In the genomic region with DNA sequence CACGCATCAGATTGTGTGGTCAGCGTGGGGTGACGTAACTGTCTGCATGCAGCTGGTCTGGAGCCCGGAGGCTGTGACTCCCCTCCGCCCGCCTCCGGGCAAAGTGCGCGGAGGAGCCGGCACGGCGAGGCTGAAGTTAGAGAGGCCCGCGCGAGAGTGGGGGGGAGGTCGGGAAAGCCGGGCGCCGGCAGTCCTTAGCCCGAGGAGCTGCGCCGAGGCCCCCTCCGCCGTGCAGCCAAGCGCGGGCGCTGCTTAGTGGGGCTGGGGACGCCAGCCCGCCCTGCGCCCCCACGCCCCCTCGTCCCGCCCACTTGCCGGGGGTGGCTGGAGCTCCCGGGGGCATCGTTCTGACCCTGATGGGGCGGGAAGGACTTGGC, we compare ENCODE assay signal across 8 cellular contexts. TPM values are rescaled to one million over a fixed set of nuclear protein-coding genes. Genes with fewer than 3 reads are reported as not detected.
DNase-seq lines count a peak whose midpoint lies in the region; ATAC-seq and TF ChIP-seq lines count a peak whose summit lies in the region.

No MANE protein-coding gene starts in this region.

- H3K27me3 ChIP-seq in esophagus squamous epithelium (no peaks in the 10 kb centered on the region), muscle layer of duodenum (ENCODE audit: low read depth, low read length) (no peaks in the 10 kb centered on the region)

- H3K27me3 Mint-ChIP-seq in activated T-cell treated with anti-CD3 and anti-CD28 coated beads, Interleukin-2, amount 50 U/mL, for 24 hours: no peaks in the 10 kb centered on the region

- 0% methylated on average over 2 to 15 of the region's 37 CpGs for WGBS in esophagus squamous epithelium, 2 donors

- H3K36me3 Mint-ChIP-seq in activated T-cell treated with anti-CD3 and anti-CD28 coated beads, Interleukin-2, amount 50 U/mL, for 24 hours (ENCODE audit: low read depth): peaks cover 31% of the 10 kb centered on the region

- peak overlapping the region; percentile 69 to 88 (median 80) for H3K4me3 ChIP-seq in esophagus squamous epithelium
- peak overlapping the region; percentile 64 to 82 for H3K4me3 ChIP-seq in muscle layer of duodenum (ENCODE audit: low read depth in 1 of 2, low read length in 2 of 2)

- ATAC-seq in GM18499 (IDR thresholded peaks at IDR 0.05; ENCODE audit: insufficient read depth, unreplicated experiment) (peak; percentile 30), HG02943 (IDR thresholded peaks at IDR 0.05; ENCODE audit: low read depth, unreplicated experiment) (peak; percentile 31)

- no peaks in the 10 kb centered on the region for H3K36me3 ChIP-seq in esophagus squamous epithelium
- H3K36me3 ChIP-seq in muscle layer of duodenum (ENCODE audit: control insufficient read depth in 1 of 2, insufficient read depth in 2 of 2, low read length in 2 of 2): no peaks in the 10 kb centered on the region

- H3K4me1 Mint-ChIP-seq in activated T-cell treated with anti-CD3 and anti-CD28 coated beads, Interleukin-2, amount 50 U/mL, for 24 hours (ENCODE audit: low read depth): peaks cover 73% of the 10 kb centered on the region

- H3K9me3 Mint-ChIP-seq in activated T-cell treated with anti-CD3 and anti-CD28 coated beads, Interleukin-2, amount 50 U/mL, for 24 hours: no peaks in the 10 kb centered on the region

- peak overlapping the region; percentile 92 for H3K27ac Mint-ChIP-seq in activated T-cell treated with anti-CD3 and anti-CD28 coated beads, Interleukin-2, amount 50 U/mL, for 24 hours

- peak overlapping the region; percentile 78 for H3K27ac ChIP-seq in 22Rv1
- H3K27ac ChIP-seq in esophagus squamous epithelium: peak overlapping the region; percentile 89 to 97 (median 94)
- peak overlapping the region; percentile 83 for H3K27ac ChIP-seq in muscle layer of duodenum (ENCODE audit: low read length)
- H3K27ac ChIP-seq in substantia nigra (ENCODE audit: low read depth, low read length, poor library complexity, severe bottlenecking): peak overlapping the region; percentile 83

- peak overlapping the region; percentile 93 for H3K4me3 Mint-ChIP-seq in activated T-cell treated with anti-CD3 and anti-CD28 coated beads, Interleukin-2, amount 50 U/mL, for 24 hours

- intact Hi-C loops in esophagus squamous epithelium (cut with DNase I): no loop called here

- H3K9me3 ChIP-seq in esophagus squamous epithelium (no peaks in the 10 kb centered on the region), muscle layer of duodenum (ENCODE audit: control insufficient read depth in 1 of 2, low read length in 2 of 2) (peaks cover 0 to 3% of the 10 kb centered on the region in 2 donors)

- H3K4me1 ChIP-seq in esophagus squamous epithelium: peaks cover 54 to 92% (median 75%) of the 10 kb centered on the region in 3 donors
- H3K4me1 ChIP-seq in muscle layer of duodenum (ENCODE audit: control insufficient read depth in 1 of 2, insufficient read depth in 2 of 2, low read length in 2 of 2): peaks cover 13 to 64% of the 10 kb centered on the region in 2 donors

- peak; percentile 43 for DNase-seq in NCI-H774 (lab: John Stamatoyannopoulos, UW)
- DNase-seq in activated T-cell treated with anti-CD3 and anti-CD28 coated beads, Interleukin-2, amount 50 U/mL, for 24 hours: peak; percentile 71
- DNase-seq in esophagus squamous epithelium (lab: John Stamatoyannopoulos, UW): no peak
- DNase-seq in substantia nigra (lab: John Stamatoyannopoulos, UW): peak in 38 of 49 donors; percentile 24 to 81 (median 59)

- no peak for TF ChIP-seq POLR2A in esophagus squamous epithelium (IDR thresholded peaks at IDR 0.05)

- no peak for TF ChIP-seq CTCF in 22Rv1 (IDR thresholded peaks at IDR 0.05)
- no peak for TF ChIP-seq CTCF in esophagus squamous epithelium (IDR thresholded peaks at IDR 0.05)

RNA-seq across cellular contexts. Expression of a gene that starts 0.4 kb away (rescaled TPM):
- 10 to 100 TPM; 12.6 to 61.3 (median 31.4) TPM for total RNA-seq in esophagus squamous epithelium

RNA-seq across cellular contexts. Expression of a gene that starts 37.6 kb away (rescaled TPM):
- total RNA-seq in esophagus squamous epithelium: 10 to 100 TPM; 16.2 to 37.8 (median 29.0) TPM

RNA-seq across cellular contexts. Expression of a gene that starts 50.3 kb away (rescaled TPM):
- total RNA-seq in esophagus squamous epithelium: 1 to 10 TPM in 3 of 4 donors, under 1 TPM in 1; 0.40 to 8.8 (median 5.2) TPM
